ENCODE assay signal across 29 cellular contexts in genomic region chr2:119397196-119397595, GRCh38. TPM values are rescaled to one million over a fixed set of nuclear protein-coding genes. Genes with fewer than 3 reads are reported as not detected.
"Had no signal": no experiment of that assay in that cellular context is flagged by ENCODE, and none has a peak within 500 bp of the region (broad histone marks: within the 10 kb centered on the region; RNA-seq: fewer than 3 reads in every experiment).

No MANE protein-coding gene starts in this region.

- H3K4me3 ChIP-seq: adrenal gland, body of pancreas, colonic mucosa, dorsolateral prefrontal cortex, esophagus squamous epithelium, gastroesophageal sphincter had no signal

- H3K4me1 ChIP-seq: adrenal gland, colonic mucosa, gastroesophageal sphincter had no signal

- DNase-seq: activated CD4-positive, alpha-beta memory T cell treated with anti-CD3 and anti-CD28 coated beads for 36 hours; activated CD4-positive, alpha-beta T cell treated with anti-CD3 and anti-CD28 coated beads for 36 hours; activated CD4-positive, alpha-beta T cell treated with anti-CD3 and anti-CD28 coated beads, Interleukin-2, amount 10 ng/mL, durations not matched to agents 24 days and 14 days; activated CD4-positive, CD25-positive, alpha-beta regulatory T cell; activated CD4-positive, CD25-positive, alpha-beta regulatory T cell treated with anti-CD3 and anti-CD28 coated beads, Interleukin-2, amount 50 U/mL, for 72 hours; activated CD8-positive, alpha-beta T cell treated with anti-CD3 and anti-CD28 coated beads, Interleukin-2, amount 10 ng/mL, durations not matched to agents 7 days and 5 days; activated effector memory CD4-positive, alpha-beta T cell treated with Interleukin-2 at 50 U/mL for 16 hours; activated naive CD4-positive, alpha-beta T cell treated with anti-CD3 and anti-CD28 coated beads for 36 hours; activated naive CD8-positive, alpha-beta T cell treated with anti-CD3 and anti-CD28 coated beads for 36 hours; activated naive CD8-positive, alpha-beta T cell treated with anti-CD3 and anti-CD28 coated beads, Interleukin-2, amount 50 U/mL, for 24 hours; activated T-cell treated with anti-CD3 and anti-CD28 coated beads, Interleukin-2, amount 50 U/mL, for 4 hours; adrenal gland; amygdala; aorta; body of pancreas; caudate nucleus; colonic mucosa; dorsolateral prefrontal cortex; effector memory CD8-positive, alpha-beta T cell; esophagus squamous epithelium; foreskin melanocyte; head of caudate nucleus; T-helper 1 cell; T-helper 17 cell had no signal

- ATAC-seq: activated CD4-positive, alpha-beta T cell treated with anti-CD3 and anti-CD28 coated beads for 36 hours; activated CD8-positive, alpha-beta T cell treated with anti-CD3 and anti-CD28 coated beads, Interleukin-2, amount 10 ng/mL, durations not matched to agents 7 days and 5 days; activated naive CD8-positive, alpha-beta T cell treated with anti-CD3 and anti-CD28 coated beads, Interleukin-2, amount 50 U/mL, for 24 hours; activated T-cell treated with anti-CD3 and anti-CD28 coated beads, Interleukin-2, amount 50 U/mL, for 4 hours; activated T-helper 17 cell treated with anti-CD3 and anti-CD28 coated beads, Interleukin-2, amount 50 U/mL, for 72 hours; body of pancreas; effector memory CD8-positive, alpha-beta T cell; gastroesophageal sphincter; T-helper 17 cell had no signal

- H3K27ac ChIP-seq: adrenal gland, body of pancreas, colonic mucosa, dorsolateral prefrontal cortex, epithelial cell of prostate, esophagus squamous epithelium, gastroesophageal sphincter had no signal

- FAIRE-seq: endometrium, endothelial cell of umbilical vein had no signal

- H3K9me3 ChIP-seq: adrenal gland, body of pancreas, colonic mucosa, esophagus squamous epithelium, gastroesophageal sphincter had no signal

- H3K36me3 ChIP-seq: adrenal gland, colonic mucosa, esophagus squamous epithelium, gastroesophageal sphincter had no signal

- H3K27me3 ChIP-seq: adrenal gland, body of pancreas, colonic mucosa, dorsolateral prefrontal cortex, esophagus squamous epithelium, gastroesophageal sphincter had no signal

RNA-seq across cellular contexts. Expression of gene TMEM37, which starts 34.5 kb away (rescaled TPM):
- total RNA-seq: activated CD4-positive, alpha-beta memory T cell treated with anti-CD3 and anti-CD28 coated beads for 36 hours; activated CD4-positive, alpha-beta T cell treated with anti-CD3 and anti-CD28 coated beads for 36 hours; activated CD4-positive, alpha-beta T cell treated with anti-CD3 and anti-CD28 coated beads, Interleukin-2, amount 10 ng/mL, durations not matched to agents 24 days and 14 days; activated CD8-positive, alpha-beta T cell treated with anti-CD3 and anti-CD28 coated beads, Interleukin-2, amount 10 ng/mL, durations not matched to agents 7 days and 5 days; activated naive CD4-positive, alpha-beta T cell treated with anti-CD3 and anti-CD28 coated beads for 36 hours; activated naive CD8-positive, alpha-beta T cell treated with anti-CD3 and anti-CD28 coated beads for 36 hours; activated T-helper 17 cell treated with anti-CD3 and anti-CD28 coated beads, Interleukin-2, amount 50 U/mL, for 72 hours; T-helper 17 cell had no signal
